In genomic region chr12:47791351-47791746, GRCh38 we compare ENCODE assay signal across 31 cellular contexts.
"Had no signal": no experiment of that assay in that cellular context is flagged by ENCODE, and none has a peak within 500 bp of the region (broad histone marks: within the 10 kb centered on the region; RNA-seq: fewer than 3 reads in every experiment).

No MANE protein-coding gene starts in this region.

- H3K4me3 Mint-ChIP-seq: activated CD4-positive, alpha-beta memory T cell treated with anti-CD3 and anti-CD28 coated beads for 36 hours; activated CD4-positive, alpha-beta T cell treated with anti-CD3 and anti-CD28 coated beads for 36 hours; nephron; type B pancreatic cell had no signal

- FAIRE-seq: bronchial epithelial cell, colon, small intestine had no signal

- H3K9me3 Mint-ChIP-seq: activated CD4-positive, alpha-beta memory T cell treated with anti-CD3 and anti-CD28 coated beads for 36 hours; nephron; type B pancreatic cell had no signal

- DNase-seq: activated CD4-positive, alpha-beta memory T cell treated with anti-CD3 and anti-CD28 coated beads for 36 hours; activated CD4-positive, alpha-beta T cell treated with anti-CD3 and anti-CD28 coated beads for 36 hours; activated CD4-positive, CD25-positive, alpha-beta regulatory T cell; activated CD8-positive, alpha-beta memory T cell treated with anti-CD3 and anti-CD28 coated beads, Interleukin-2, amount 50 U/mL, for 4 hours; activated effector memory CD4-positive, alpha-beta T cell treated with Interleukin-2 at 50 U/mL for 16 hours; activated naive CD4-positive, alpha-beta T cell treated with Interleukin-2 at 50 U/mL for 16 hours; activated T-cell treated with anti-CD3 and anti-CD28 coated beads, Interleukin-2, amount 50 U/mL, for 48 hours; anterior cingulate cortex; dermis blood vessel endothelial cell; effector CD4-positive, alpha-beta T cell; foreskin keratinocyte; mammary epithelial cell; sigmoid colon; small intestine; stimulated activated CD4-positive, alpha-beta T cell treated with anti-CD3 and anti-CD28 coated beads, Interleukin-1b, Interleukin-23, amount 100 ng/mL, for 48 hours; stimulated activated CD4-positive, alpha-beta T cell treated with anti-CD3 and anti-CD28 coated beads, Interleukin-4, amount 100 ng/mL, for 4 hours; stimulated activated CD8-positive, alpha-beta memory T cell treated with anti-CD3 and anti-CD28 coated beads, Interleukin-4, amount 100 ng/mL, for 48 hours; stimulated activated naive CD4-positive, alpha-beta T cell; T-helper 1 cell; testis; uterus had no signal

- H3K27me3 ChIP-seq: esophagus muscularis mucosa, foreskin keratinocyte, heart right ventricle, left lung, neutrophil, sigmoid colon, SJSA1, testis, uterus had no signal

- ATAC-seq: activated CD4-positive, alpha-beta T cell treated with anti-CD3 and anti-CD28 coated beads for 36 hours; foreskin keratinocyte; heart right ventricle; left lung had no signal

- H3K27ac ChIP-seq: foreskin keratinocyte, left lung, neutrophil, SJSA1, testis had no signal

- H3K27ac Mint-ChIP-seq: activated CD4-positive, alpha-beta T cell treated with anti-CD3 and anti-CD28 coated beads for 36 hours; nephron; progenitor cell of endocrine pancreas; type B pancreatic cell had no signal

- H3K4me1 ChIP-seq: foreskin keratinocyte, left lung, SJSA1, testis, uterus had no signal

- H3K27me3 Mint-ChIP-seq: activated CD4-positive, alpha-beta memory T cell treated with anti-CD3 and anti-CD28 coated beads for 36 hours; activated CD4-positive, alpha-beta T cell treated with anti-CD3 and anti-CD28 coated beads for 36 hours; progenitor cell of endocrine pancreas; type B pancreatic cell had no signal

- H3K4me3 ChIP-seq: esophagus muscularis mucosa, heart right ventricle, left lung, sigmoid colon, SJSA1, testis, uterus had no signal

- H3K9me3 ChIP-seq: esophagus muscularis mucosa, heart right ventricle, left lung, neutrophil, sigmoid colon, SJSA1, testis, uterus had no signal

- H3K4me1 Mint-ChIP-seq: nephron had no signal

- H3K36me3 ChIP-seq: uterus had no signal
